8 cellular contexts compared by ENCODE assay signal in genomic region chr20:2451939-2452732, GRCh38.
DNase-seq lines count a peak whose midpoint lies in the region; ATAC-seq and TF ChIP-seq lines count a peak whose summit lies in the region.

No MANE protein-coding gene starts in this region.

- peaks cover 10 to 49% (median 32%) of the 10 kb centered on the region in 10 experiments; a peak in 17 of 20 replicates for H3K4me1 ChIP-seq in BLaER1 treated with 17β-estradiol and CSF1 and Interleukin-3, amounts not matched to agents 10 nM and 100 nM
- no peaks in the 10 kb centered on the region for H3K4me1 ChIP-seq in HEK293 (ENCODE audit: control insufficient read depth, insufficient read depth, low read length)

- H3K36me3 ChIP-seq in BLaER1 treated with 17β-estradiol and CSF1 and Interleukin-3, amounts not matched to agents 10 nM and 100 nM: peaks cover 0 to 7% (median 0%) of the 10 kb centered on the region in 11 experiments; a peak in 1 of 22 replicates
- no peaks in the 10 kb centered on the region for H3K36me3 ChIP-seq in HEK293 (ENCODE audit: control insufficient read depth in 2 of 2, insufficient read depth in 1 of 2, low read length in 2 of 2)

- H3K27ac ChIP-seq in BLaER1 treated with 17β-estradiol and CSF1 and Interleukin-3, amounts not matched to agents 10 nM and 100 nM: no peak overlapping the region
- no peak overlapping the region for H3K27ac ChIP-seq in HEK293 (ENCODE audit: extremely low read depth, low read depth, low read length)

- DNase-seq in NCI-H69 (lab: John Stamatoyannopoulos, UW) (peak; percentile 82), medulla oblongata (ENCODE audit: extremely low spot score) (peak; percentile 88)
- peak; percentile 78 to 83 for DNase-seq in activated CD4-positive, alpha-beta T cell treated with anti-CD3 and anti-CD28 coated beads, Interleukin-2, amount 50 U/mL, for 48 hours
- DNase-seq in effector CD4-positive, alpha-beta T cell: peak; percentile 42
- DNase-seq in stimulated activated CD8-positive, alpha-beta memory T cell treated with anti-CD3 and anti-CD28 coated beads, Interleukin-4, amount 100 ng/mL, for 24 hours (ENCODE audit: low read depth): peak; percentile 45

- H3K9me3 ChIP-seq in BLaER1 treated with 17β-estradiol and CSF1 and Interleukin-3, amounts not matched to agents 10 nM and 100 nM (replicated peaks in 1 of 11): peaks cover 0 to 5% (median 1%) of the 10 kb centered on the region in 11 experiments; a peak in 6 of 22 replicates
- H3K9me3 ChIP-seq in HEK293 (ENCODE audit: control insufficient read depth, insufficient read depth, low read depth, low read length): no peaks in the 10 kb centered on the region

- no peak for ATAC-seq in GM21515 (IDR thresholded peaks at IDR 0.05; ENCODE audit: unreplicated experiment)

- H3K4me2 ChIP-seq in BLaER1 treated with 17β-estradiol and CSF1 and Interleukin-3, amounts not matched to agents 10 nM and 100 nM: peak overlapping the region in 7 of 11 experiments; percentile 3 to 54 (median 21); a peak in 6 of 22 replicates

- peaks cover 0 to 15% (median 7%) of the 10 kb centered on the region in 11 experiments; a peak in 10 of 22 replicates for H4K20me1 ChIP-seq in BLaER1 treated with 17β-estradiol and CSF1 and Interleukin-3, amounts not matched to agents 10 nM and 100 nM

- no peaks in the 10 kb centered on the region for H3K27me3 ChIP-seq in BLaER1 treated with 17β-estradiol and CSF1 and Interleukin-3, amounts not matched to agents 10 nM and 100 nM

- TF ChIP-seq CTCF in HEK293 (tag by site-specific recombination; IDR thresholded peaks at IDR 0.05): peak; percentile 66

- POLR2A ChIA-PET in HEK293 (lab: Yijun Ruan, JAX): interaction anchor here (0.7 to 1.5 kb wide), 3 partner anchors 12 to 245 kb away, joined by 3 to 7 read pairs (median 4); partner anchors contain the start of gene SNRPB

- CTCF ChIA-PET in HEK293 (lab: Yijun Ruan, JAX): interaction anchor here (0.6 to 4.8 kb wide), 57 partner anchors 9 to 1121 kb away, joined by 3 to 68 read pairs (median 4); no protein-coding TSS in a partner anchor

- no peak overlapping the region for H3K9ac ChIP-seq in BLaER1 treated with 17β-estradiol and CSF1 and Interleukin-3, amounts not matched to agents 10 nM and 100 nM

- H3K4me3 ChIP-seq in BLaER1 treated with 17β-estradiol and CSF1 and Interleukin-3, amounts not matched to agents 10 nM and 100 nM: no peak overlapping the region
- no peak overlapping the region for H3K4me3 ChIP-seq in HEK293 (ENCODE audit: low read depth, low read length)

TF ChIP-seq in HEK293, 187 proteins besides CTCF, POLR2A, EP300 and RAD21:
- TF ChIP-seq ZNF654 (tag by site-specific recombination; IDR thresholded peaks at IDR 0.05; ENCODE audit: low read depth): peak; percentile 75
- no peak for TF ChIP-seq SCRT1 (tag by site-specific recombination; IDR thresholded peaks at IDR 0.05; ENCODE audit: borderline replicate concordance)
- TF ChIP-seq ZNF704 (tag by site-specific recombination; IDR thresholded peaks at IDR 0.05): no peak
- peak; percentile 65 for TF ChIP-seq ZNF600 (tag by site-specific recombination; IDR thresholded peaks at IDR 0.05)
